17 cellular contexts compared by ENCODE assay signal in the genomic region with DNA sequence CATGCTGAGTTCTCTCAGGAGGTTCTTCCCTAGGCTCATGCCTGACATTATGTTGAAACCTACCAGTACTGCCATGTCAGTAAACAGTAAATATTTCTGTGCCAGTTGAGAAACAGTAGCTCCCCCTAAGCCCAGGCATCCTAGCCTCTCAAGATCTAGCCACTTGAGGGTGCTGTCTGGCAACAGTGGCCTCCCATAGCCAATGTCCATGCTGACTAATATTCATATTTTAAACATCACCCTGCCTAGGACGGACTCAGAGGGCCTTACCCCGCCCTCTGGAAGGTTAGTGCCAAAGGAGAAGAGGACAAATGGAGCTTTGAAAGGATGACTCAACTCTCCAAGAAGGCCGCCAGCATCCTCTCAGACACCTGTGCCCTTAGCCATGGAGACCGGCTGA. TPM values are rescaled to one million over a fixed set of nuclear protein-coding genes. Genes with fewer than 3 reads are reported as not detected.
A peak's percentile ranks its signal among the peaks of the same experiment; 100 is the strongest.
DNase-seq lines count a peak whose midpoint lies in the region; ATAC-seq and TF ChIP-seq lines count a peak whose summit lies in the region.
"Had no signal": no experiment of that assay in that cellular context is flagged by ENCODE, and none has a peak within 500 bp of the region (broad histone marks: within the 10 kb centered on the region; RNA-seq: fewer than 3 reads in every experiment).

No MANE protein-coding gene starts in this region.

- CTCF ChIA-PET in PC-9 (lab: Charles Lee), result interaction anchor here (0.9 to 1.2 kb wide), 4 partner anchors 42 to 173 kb away, joined by 3 to 25 read pairs (median 12); no protein-coding TSS in a partner anchor

- in situ Hi-C loops in GM13977 (cut with MboI; ENCODE audit: low pct_unique_long_range_greater_than_20kb, low sequenced_read_pairs, unreplicated experiment), result no loop called here

- H3K9me2 ChIP-seq in PC-9 (ENCODE audit: insufficient read depth), result no peaks in the 10 kb centered on the region

- H4K20me1 ChIP-seq in PC-9 (ENCODE audit: insufficient read depth), result no peaks in the 10 kb centered on the region
- H4K20me1 ChIP-seq: BLaER1 had no signal

- no peak overlapping the region for H3K27ac ChIP-seq in PC-9
- H3K27ac ChIP-seq: BLaER1, esophagus squamous epithelium, thoracic aorta had no signal

- H3K4me2 ChIP-seq in PC-9, result no peak overlapping the region
- H3K4me2 ChIP-seq: BLaER1 had no signal

- intact Hi-C loops in PC-9 (cut with micrococcal nuclease; ENCODE audit: unreplicated experiment), result loop anchor here (1.0 to 10.0 kb wide), 3 partner anchors 42 to 403 kb away; no protein-coding TSS in a partner anchor

- H2AFZ ChIP-seq in PC-9, result no peak overlapping the region

- POLR2A ChIA-PET in PC-9 (lab: Charles Lee; ENCODE audit: unreplicated experiment), result interaction anchor here (0.6 kb wide), 3 partner anchors 41 to 66 kb away, joined by 3 to 4 read pairs (median 3); no protein-coding TSS in a partner anchor

- no TSS peak for BruUV-seq in PC-9 (replicated peaks; lab: Mats Ljungman, UMichigan)

- DNase-seq in A172 (ENCODE audit: low spot score) (peak; percentile 81), GM13977 (ENCODE audit: low spot score) (no peak), PC-9 (peak; percentile 49 to 71), epithelial cell of proximal tubule (ENCODE audit: low read depth) (no peak)
- DNase-seq: activated naive CD8-positive, alpha-beta T cell treated with anti-CD3 and anti-CD28 coated beads, Interleukin-2, amount 50 U/mL, for 24 hours; esophagus squamous epithelium; KBM-7; NCI-H446 treated with DMSO at 0.1 percent for 48 hours; T-cell had no signal

- no peaks in the 10 kb centered on the region for H3K4me1 ChIP-seq in PC-9 (replicated peaks; ENCODE audit: insufficient read depth)
- H3K4me1 ChIP-seq: BLaER1, esophagus squamous epithelium had no signal

- H3K9me3 ChIP-seq in PC-9 (ENCODE audit: insufficient read depth, low read depth), result no peaks in the 10 kb centered on the region
- H3K9me3 ChIP-seq: BLaER1, esophagus squamous epithelium, thoracic aorta had no signal

- no peak overlapping the region for H3K4me3 ChIP-seq in PC-9
- H3K4me3 ChIP-seq in epithelial cell of proximal tubule (ENCODE audit: low read depth, low read length), result no peak overlapping the region
- H3K4me3 ChIP-seq: BLaER1, esophagus squamous epithelium, thoracic aorta had no signal

- TF ChIP-seq CTCF in GM13977 (IDR thresholded peaks at IDR 0.05; ENCODE audit: extremely low read depth, insufficient read depth, missing control alignments), result peak; percentile 18
- peak; percentile 58 for TF ChIP-seq CTCF in PC-9 (conservative IDR thresholded peaks at IDR 0.05)
- TF ChIP-seq CTCF in epithelial cell of proximal tubule (conservative IDR thresholded peaks at IDR 0.05; ENCODE audit: low read depth, low read length), result peak; percentile 48

- no peaks in the 10 kb centered on the region for H3F3A ChIP-seq in PC-9 (ENCODE audit: insufficient read depth, low read depth)

- H3K27me3 ChIP-seq in PC-9 (ENCODE audit: insufficient read depth, low read depth), result no peaks in the 10 kb centered on the region
- H3K27me3 ChIP-seq: BLaER1, esophagus squamous epithelium had no signal

- no peaks in the 10 kb centered on the region for H3K79me2 ChIP-seq in PC-9 (ENCODE audit: low read depth)

- ATAC-seq in HG03025 (IDR thresholded peaks at IDR 0.05; ENCODE audit: low FRiP score, unreplicated experiment) (no peak), GM18511 (IDR thresholded peaks at IDR 0.05; ENCODE audit: unreplicated experiment) (no peak), GM21423 (IDR thresholded peaks at IDR 0.05; ENCODE audit: unreplicated experiment) (no peak), GM21367 (IDR thresholded peaks at IDR 0.05; ENCODE audit: unreplicated experiment) (no peak)
- ATAC-seq: activated naive CD8-positive, alpha-beta T cell treated with anti-CD3 and anti-CD28 coated beads, Interleukin-2, amount 50 U/mL, for 24 hours; T-cell had no signal

- H3K36me3 ChIP-seq in PC-9 (ENCODE audit: low read depth), result no peaks in the 10 kb centered on the region
- H3K36me3 ChIP-seq: BLaER1, esophagus squamous epithelium, thoracic aorta had no signal

RNA-seq across cellular contexts. Expression of a gene that starts 7.7 kb away (rescaled TPM):
- 0.12 TPM in 1 of 2 replicates, not detected in the other for total RNA-seq in A172 (2014; rRNA removed; shearing (Covaris generic))
- total RNA-seq in PC-9 (2021) (not detected in 2 replicates), epithelial cell of proximal tubule (not detected in 2 replicates)
- total RNA-seq: esophagus squamous epithelium, liver, progenitor cell of endocrine pancreas, T-cell, thoracic aorta had no signal

Comparison
In these comparisons a context has a peak if more than half of its experiments do, and no peak if none do; other contexts are left out.
1. DNase-seq: peak in A172 (single experiment) and PC-9 (2 of 2); none in GM13977 (single experiment) and epithelial cell of proximal tubule (single experiment).
2. Peak in every context shown above with its lines, with median percentiles within 50 percentile points of each other: CTCF ChIP-seq.